ENCODE assay signal across 17 cellular contexts in the genomic region with DNA sequence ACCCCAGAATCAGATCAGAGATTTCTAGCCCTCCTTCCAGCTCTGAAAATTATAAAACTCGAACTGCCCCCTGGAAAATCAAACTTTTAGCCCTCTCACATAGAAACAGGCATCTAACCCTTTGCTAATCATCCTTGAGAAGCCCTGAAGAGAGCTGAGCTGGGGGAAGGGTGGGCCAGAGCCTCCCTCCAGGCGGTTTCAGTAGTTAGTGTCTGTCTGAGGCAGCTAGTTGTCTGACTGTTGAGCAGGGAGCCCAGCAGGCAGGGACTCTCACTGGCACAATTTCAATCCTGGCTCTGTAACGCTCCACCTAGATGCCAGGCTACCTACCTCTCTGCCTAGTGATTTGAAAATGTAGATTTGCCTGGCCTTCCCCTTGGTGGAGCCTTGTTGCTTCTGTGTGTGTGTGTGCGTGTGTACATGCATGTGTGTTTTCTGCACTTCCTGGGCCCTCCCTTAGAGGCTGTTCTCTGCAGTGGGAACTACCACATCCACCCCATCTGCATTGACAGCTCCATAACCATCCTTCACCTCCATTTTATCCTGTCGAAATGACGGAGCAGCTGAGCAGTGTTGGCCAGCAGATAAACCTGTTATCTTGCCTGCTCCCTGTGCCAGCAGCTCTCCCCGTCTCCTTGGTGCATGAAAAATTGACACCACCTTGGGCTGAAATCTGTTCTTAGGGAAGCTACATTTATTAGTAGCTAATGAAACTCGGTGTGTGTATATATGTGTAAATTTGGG.
A peak's percentile ranks its signal among the peaks of the same experiment; 100 is the strongest.
DNase-seq lines count a peak whose midpoint lies in the region; ATAC-seq and TF ChIP-seq lines count a peak whose summit lies in the region.
"Had no signal": no experiment of that assay in that cellular context is flagged by ENCODE, and none has a peak within 500 bp of the region (broad histone marks: within the 10 kb centered on the region; RNA-seq: fewer than 3 reads in every experiment).

No MANE protein-coding gene starts in this region.

- H3K4me2 ChIP-seq in H9 (ENCODE audit: insufficient read depth, insufficient read length, low read length): no peak overlapping the region

- H3K23ac ChIP-seq in H9 (ENCODE audit: insufficient read length, low read depth, low read length): no peak overlapping the region

- peak; percentile 22 for ATAC-seq in Right ventricle myocardium superior (ENCODE audit: poor library complexity)
- ATAC-seq: HepG2 had no signal

- H3K14ac ChIP-seq in H9 (ENCODE audit: insufficient read depth, low read length): no peak overlapping the region

- H2BK12ac ChIP-seq in H9 (ENCODE audit: insufficient read length, low read depth, low read length): no peak overlapping the region

- peak overlapping the region in 2 of 3 experiments; percentile 1 to 66; a peak in 3 of 7 replicates for H3K27ac Mint-ChIP-seq in H9
- H3K27ac Mint-ChIP-seq in endodermal cell: peak overlapping the region; percentile 41
- H3K27ac Mint-ChIP-seq: CD8-positive, alpha-beta memory T cell had no signal

- H3K27ac ChIP-seq in right atrium auricular region (no peak overlapping the region), H9 (ENCODE audit: insufficient read length, low read depth, low read length) (no peak overlapping the region), endodermal cell (ENCODE audit: low read depth, low read length) (peak overlapping the region; percentile 50), breast epithelium (no peak overlapping the region)
- H3K27ac ChIP-seq: SK-N-MC had no signal

- H3K9me3 Mint-ChIP-seq in H9 (no peaks in the 10 kb centered on the region), endodermal cell (no peaks in the 10 kb centered on the region)
- H3K9me3 Mint-ChIP-seq: CD8-positive, alpha-beta memory T cell had no signal

- H3K4me1 ChIP-seq in right atrium auricular region (peaks cover 0 to 16% of the 10 kb centered on the region in 2 donors), H9 (ENCODE audit: insufficient read depth, low read length) (no peaks in the 10 kb centered on the region), endodermal cell (ENCODE audit: control insufficient read depth, insufficient read depth, low read length) (no peaks in the 10 kb centered on the region), breast epithelium (no peaks in the 10 kb centered on the region)

- no peaks in the 10 kb centered on the region for H3K79me2 ChIP-seq in H9 (ENCODE audit: insufficient read depth, low read length)

- no peak overlapping the region for H3K56ac ChIP-seq in H9 (ENCODE audit: insufficient read length, low read depth, low read length)

- H3K9ac ChIP-seq in H9 (ENCODE audit: extremely low read depth, insufficient read length, low read length) (no peak overlapping the region), endodermal cell (ENCODE audit: extremely low read depth, low read length, poor library complexity, severe bottlenecking) (no peak overlapping the region)

- H2BK20ac ChIP-seq in H9 (ENCODE audit: low read depth, low read length, poor library complexity, severe bottlenecking): no peak overlapping the region

- H4K20me1 ChIP-seq in H9 (ENCODE audit: control insufficient read depth, insufficient read depth, insufficient read length): no peaks in the 10 kb centered on the region

- no peak overlapping the region for H2AK5ac ChIP-seq in H9 (ENCODE audit: insufficient read length, low read length)

- H2BK5ac ChIP-seq in H9 (ENCODE audit: insufficient read length, low read length): no peak overlapping the region

- no peaks in the 10 kb centered on the region for H3K79me1 ChIP-seq in H9 (ENCODE audit: insufficient read depth, low read depth, low read length, poor library complexity, severe bottlenecking)

- DNase-seq in Right ventricle myocardium superior (no peak), right atrium auricular region (ENCODE audit: low spot score) (no peak), H9 (no peak), endodermal cell (no peak), retina (peak; percentile 44), A172 (ENCODE audit: low spot score) (no peak), breast epithelium (ENCODE audit: low spot score in 2 of 2) (no peak)
- DNase-seq: CD8-positive, alpha-beta memory T cell; DMS53; EL; KG1; NCI-H187; NCI-H2107; NCI-H526 treated with DMSO at 0.1 percent for 48 hours; SHP77 had no signal

- intact Hi-C loops in Right ventricle myocardium superior (cut with DNase I): no loop called here
- intact Hi-C loops in breast epithelium (cut with DNase I; ENCODE audit: low total_unique reads): no loop called here

- H3K23me2 ChIP-seq in H9 (ENCODE audit: insufficient read length, low read depth, low read length, poor library complexity, severe bottlenecking): no peaks in the 10 kb centered on the region

- peaks cover 8 to 11% of the 10 kb centered on the region in 2 experiments for H3K4me1 Mint-ChIP-seq in H9
- H3K4me1 Mint-ChIP-seq in endodermal cell: peaks cover 14% of the 10 kb centered on the region

- H3K27me3 Mint-ChIP-seq in H9 (ENCODE audit: low read depth) (no peaks in the 10 kb centered on the region), endodermal cell (ENCODE audit: insufficient read depth) (no peaks in the 10 kb centered on the region)

- H3K4me3 Mint-ChIP-seq in H9 (no peak overlapping the region), endodermal cell (no peak overlapping the region)
- H3K4me3 Mint-ChIP-seq: CD8-positive, alpha-beta memory T cell had no signal

- H3K36me3 Mint-ChIP-seq in H9 (ENCODE audit: insufficient read depth in 1 of 3, low read depth in 3 of 3): no peaks in the 10 kb centered on the region
- H3K36me3 Mint-ChIP-seq in endodermal cell (ENCODE audit: low read depth): peaks cover 2% of the 10 kb centered on the region

- no CpG with 5 or more reads among the region's 8 CpGs for WGBS in H9 (ENCODE audit: extremely low coverage, insufficient read length, low lambda C conversion rate)
- WGBS in endodermal cell (ENCODE audit: insufficient coverage in 1 of 2, insufficient read length in 1 of 2), 2 experiments: 83% methylated on average over 8 of the region's 8 CpGs; no CpG with 5 or more reads in 1 of the 2 experiments

- H4K5ac ChIP-seq in H9 (ENCODE audit: insufficient read length, low read depth, low read length): no peak overlapping the region

- no peak overlapping the region for H3K18ac ChIP-seq in H9 (ENCODE audit: insufficient read length, low read depth, low read length)

- no peaks in the 10 kb centered on the region for H3K36me3 ChIP-seq in right atrium auricular region
- H3K36me3 ChIP-seq in endodermal cell (ENCODE audit: control insufficient read depth, insufficient read depth, low read length): no peaks in the 10 kb centered on the region
- H3K36me3 ChIP-seq in breast epithelium: no peaks in the 10 kb centered on the region

- H3K4me3 ChIP-seq in right atrium auricular region: no peak overlapping the region
- H3K4me3 ChIP-seq in endodermal cell (ENCODE audit: low read length): no peak overlapping the region
- H3K4me3 ChIP-seq in breast epithelium: no peak overlapping the region
- H3K4me3 ChIP-seq: SK-N-MC had no signal

- H3K4ac ChIP-seq in H9 (ENCODE audit: low read depth, low read length): no peak overlapping the region

- no peak overlapping the region for H2AFZ ChIP-seq in H9 (ENCODE audit: low read length)

- H3K27me3 ChIP-seq in right atrium auricular region: no peaks in the 10 kb centered on the region
- H3K27me3 ChIP-seq in H9 (ENCODE audit: insufficient read depth, low read length): no peaks in the 10 kb centered on the region
- H3K27me3 ChIP-seq in endodermal cell (ENCODE audit: control insufficient read depth, insufficient read depth, low read length, poor library complexity, severe bottlenecking): no peaks in the 10 kb centered on the region
- H3K27me3 ChIP-seq in breast epithelium: no peaks in the 10 kb centered on the region

- H2BK120ac ChIP-seq in H9 (ENCODE audit: low read depth, low read length, poor library complexity, severe bottlenecking): no peak overlapping the region

- no peak overlapping the region for H4K8ac ChIP-seq in H9 (replicated peaks; ENCODE audit: insufficient read length, low read depth, low read length)

- H4K91ac ChIP-seq in H9 (ENCODE audit: insufficient read length, low read depth, low read length): no peak overlapping the region

- no peak overlapping the region for H2BK15ac ChIP-seq in H9 (ENCODE audit: low read depth, low read length)

- no peak for TF ChIP-seq CTCF in right atrium auricular region (IDR thresholded peaks at IDR 0.05)
- no peak for TF ChIP-seq CTCF in H9 (conservative IDR thresholded peaks at IDR 0.05)
- no peak for TF ChIP-seq CTCF in endodermal cell (conservative IDR thresholded peaks at IDR 0.05)
- TF ChIP-seq CTCF in breast epithelium (IDR thresholded peaks at IDR 0.05): no peak

- H3K9me3 ChIP-seq in right atrium auricular region (no peaks in the 10 kb centered on the region), H9 (ENCODE audit: control insufficient read depth, low read depth, low read length) (no peaks in the 10 kb centered on the region), endodermal cell (ENCODE audit: control insufficient read depth, low read length) (no peaks in the 10 kb centered on the region), breast epithelium (no peaks in the 10 kb centered on the region)

- H3T11ph ChIP-seq in H9 (ENCODE audit: low read length): no peak overlapping the region

- no peak for TF ChIP-seq POLR2A in breast epithelium (IDR thresholded peaks at IDR 0.05)
